In genomic region chr12:94873368-94874085, GRCh38 we compare ENCODE assay signal across 8 cellular contexts.
A peak's percentile ranks its signal among the peaks of the same experiment; 100 is the strongest.
DNase-seq lines count a peak whose midpoint lies in the region; ATAC-seq, FAIRE-seq and TF ChIP-seq lines count a peak whose summit lies in the region.

No MANE protein-coding gene starts in this region.

- H3K36me3 ChIP-seq in GM12878 (ENCODE audit: control insufficient read depth in 2 of 2, insufficient read depth in 2 of 2, low read length in 1 of 2) = peaks cover 0 to 2% of the 10 kb centered on the region in 2 experiments; a peak in 1 of 4 replicates
- no peaks in the 10 kb centered on the region for H3K36me3 ChIP-seq in thymus (ENCODE audit: control insufficient read depth, insufficient read depth)

- in situ Hi-C loops in GM12878 (cut with MboI) = loop anchor here (5.0 kb wide), 2 partner anchors 326 to 726 kb away; partner anchors contain the start of gene PLXNC1

- ATAC-seq in GM19455 (IDR thresholded peaks at IDR 0.05; ENCODE audit: unreplicated experiment) = peak; percentile 81
- peak; percentile 61 for ATAC-seq in HG03457 (IDR thresholded peaks at IDR 0.05; ENCODE audit: unreplicated experiment)
- peak; percentile 83 for ATAC-seq in GM12878

- H2AFZ ChIP-seq in GM12878 (ENCODE audit: control insufficient read depth, low read depth, low read length) = peak overlapping the region; percentile 74

- SMC1A ChIA-PET in GM12878 (lab: Charles Lee; ENCODE audit: uncharacterized antibody, unreplicated experiment) = interaction anchor here (0.7 to 9.9 kb wide), 21 partner anchors 33 to 326 kb away, joined by 3 to 243 read pairs (median 16); no protein-coding TSS in a partner anchor

- no peak for DNase-seq in GM12878 (ENCODE audit: low read depth, low spot score)
- peak; percentile 31 for DNase-seq in kidney tubule cell (ENCODE audit: low spot score)
- DNase-seq in NOMO-1 treated with dmso at 0.1 percent for 144 hours (lab: John Stamatoyannopoulos, UW; ENCODE audit: unreplicated experiment) = no peak
- DNase-seq in D721Med (ENCODE audit: insufficient read length, low spot score) = no peak

- H3K4me1 ChIP-seq in GM12878 (ENCODE audit: control insufficient read depth, insufficient read depth, low read length) (peaks cover 9% of the 10 kb centered on the region), thymus (ENCODE audit: control insufficient read depth, insufficient read depth, low read length) (peaks cover 5% of the 10 kb centered on the region)

- FAIRE-seq in GM12878 (lab: Jason Lieb, UNC) (no peak), D721Med (lab: Jason Lieb, UNC) (no peak)

- WGBS in GM12878 (ENCODE audit: insufficient coverage, insufficient replicate concordance, low lambda C conversion rate, missing lambda C conversion rate) = 2% methylated on average over 28 of the region's 93 CpGs
- 2% methylated on average over 93 of the region's 93 CpGs for WGBS in thymus

- RAD21 ChIA-PET in GM12878 (lab: Charles Lee; ENCODE audit: unreplicated experiment) = interaction anchor here (0.8 to 7.2 kb wide), 30 partner anchors 18 to 739 kb away, joined by 3 to 205 read pairs (median 9); partner anchors contain the start of gene NDUFA12

- TF ChIP-seq POLR2A in GM12878 (IDR thresholded peaks at IDR 0.05; ENCODE audit: low read depth, low read length) = peak; percentile 74

- CTCF ChIA-PET in GM12878 (lab: Yijun Ruan, JAX) = interaction anchor here (0.7 to 8.6 kb wide), 26 partner anchors 32 to 739 kb away, joined by 3 to 133 read pairs (median 14); no protein-coding TSS in a partner anchor

- H3K4me2 ChIP-seq in GM12878 (ENCODE audit: control insufficient read depth, insufficient read depth) = peak overlapping the region; percentile 73

- no peaks in the 10 kb centered on the region for H4K20me1 ChIP-seq in GM12878 (ENCODE audit: control insufficient read depth, insufficient read depth)

- peak overlapping the region; percentile 95 for H3K9ac ChIP-seq in GM12878 (ENCODE audit: control insufficient read depth, insufficient read depth, low read length)

- H3K79me2 ChIP-seq in GM12878 (ENCODE audit: control insufficient read depth, insufficient read depth, low read length) = peaks cover 64% of the 10 kb centered on the region

- BruUV-seq in GM12878 (replicated peaks; lab: Mats Ljungman, UMichigan) = no TSS peak

- intact Hi-C loops in GM12878 (cut with micrococcal nuclease; ENCODE audit: unreplicated experiment) = loop anchor here (2.0 kb wide), 2 partner anchors 105 to 271 kb away; no protein-coding TSS in a partner anchor

- no peaks in the 10 kb centered on the region for H3K9me3 ChIP-seq in GM12878 (replicated peaks; ENCODE audit: control insufficient read depth, insufficient read depth, low read length)
- H3K9me3 ChIP-seq in thymus (ENCODE audit: control insufficient read depth) = no peaks in the 10 kb centered on the region

- peak overlapping the region; percentile 85; the same call in 1 of the 2 replicates for H3K4me3 ChIP-seq in GM08714 (ENCODE audit: low read length)
- peak overlapping the region; percentile 92 for H3K4me3 ChIP-seq in GM12878
- H3K4me3 ChIP-seq in thymus (ENCODE audit: low read length) = peak overlapping the region; percentile 38

- H3K27me3 ChIP-seq in GM12878 (replicated peaks in 1 of 2; ENCODE audit: control insufficient read depth in 2 of 2, insufficient read depth in 2 of 2, low read length in 1 of 2) = no peaks in the 10 kb centered on the region
- H3K27me3 ChIP-seq in thymus (ENCODE audit: control insufficient read depth, insufficient read depth) = peaks cover 47% of the 10 kb centered on the region

- H3K27ac ChIP-seq in GM12878 (ENCODE audit: control insufficient read depth, insufficient read depth) (peak overlapping the region; percentile 91), thymus (ENCODE audit: low read depth) (no peak overlapping the region)

- TF ChIP-seq RAD21 in GM12878 (IDR thresholded peaks at IDR 0.05; ENCODE audit: insufficient read depth, low read depth, low read length) = no peak

- POLR2A ChIA-PET in GM12878 (lab: Charles Lee) = interaction anchor here (0.6 to 7.0 kb wide), 17 partner anchors 32 to 669 kb away, joined by 3 to 96 read pairs (median 4); no protein-coding TSS in a partner anchor

- 0 out of 4 replicates have a peak, but pooled peaks of 1 of the 2 experiments have one; percentile 25 for TF ChIP-seq EP300 in GM12878 (IDR thresholded peaks at IDR 0.05; ENCODE audit: borderline replicate concordance in 1 of 2, control insufficient read depth in 1 of 2, low read depth in 2 of 2, low read length in 2 of 2)

- TF ChIP-seq CTCF in GM12878 (IDR thresholded peaks at IDR 0.05 in 2 of 3, conservative IDR thresholded peaks at IDR 0.05 in 1 of 3; ENCODE audit: control insufficient read depth in 2 of 3, extremely low read depth in 1 of 3, insufficient read depth in 1 of 3, low read depth in 3 of 3, low read length in 3 of 3) (peak in 1 of 3 experiments; percentile 17; a peak in 1 of 6 replicates), D721Med (IDR thresholded peaks at IDR 0.05; ENCODE audit: insufficient read depth, missing control alignments) (no peak)

TF ChIP-seq in GM12878, 131 proteins besides CTCF, POLR2A, EP300 and RAD21 (continues in another document):
- TF ChIP-seq REST (IDR thresholded peaks at IDR 0.05; ENCODE audit: low read depth, low read length) (0 out of 2 replicates have a peak, but pooled peaks have one; percentile 16), LARP7 (IDR thresholded peaks at IDR 0.05) (peak; percentile 57), PML (IDR thresholded peaks at IDR 0.05; ENCODE audit: low read length) (no peak), BACH1 (IDR thresholded peaks at IDR 0.05; ENCODE audit: borderline replicate concordance) (peak; percentile 16; the same call in 1 of the 2 replicates), GABPA (IDR thresholded peaks at IDR 0.05; ENCODE audit: low read depth) (no peak), RCOR1 (conservative IDR thresholded peaks at IDR 0.05; ENCODE audit: low read depth, low read length) (no peak), CREM (IDR thresholded peaks at IDR 0.05; ENCODE audit: low read depth) (no peak), RAD51 (IDR thresholded peaks at IDR 0.05) (no peak), SMARCA5 (IDR thresholded peaks at IDR 0.05) (peak; percentile 74; the same call in 1 of the 2 replicates), IKZF1 (conservative IDR thresholded peaks at IDR 0.05) (peak; percentile 94), TAF1 (IDR thresholded peaks at IDR 0.05; ENCODE audit: borderline replicate concordance, low read depth, low read length) (peak; percentile 69; the same call in 1 of the 2 replicates), ZBTB4 (CRISPR knock-in tag; IDR thresholded peaks at IDR 0.05) (no peak)

Comparison
In these comparisons a context has a peak if more than half of its experiments do, and no peak if none do; other contexts are left out.
1. H3K4me3 ChIP-seq: peak in every context shown above with its lines; median percentile 92 in GM12878; 85 in GM08714; 38 in thymus.